In the genomic region with DNA sequence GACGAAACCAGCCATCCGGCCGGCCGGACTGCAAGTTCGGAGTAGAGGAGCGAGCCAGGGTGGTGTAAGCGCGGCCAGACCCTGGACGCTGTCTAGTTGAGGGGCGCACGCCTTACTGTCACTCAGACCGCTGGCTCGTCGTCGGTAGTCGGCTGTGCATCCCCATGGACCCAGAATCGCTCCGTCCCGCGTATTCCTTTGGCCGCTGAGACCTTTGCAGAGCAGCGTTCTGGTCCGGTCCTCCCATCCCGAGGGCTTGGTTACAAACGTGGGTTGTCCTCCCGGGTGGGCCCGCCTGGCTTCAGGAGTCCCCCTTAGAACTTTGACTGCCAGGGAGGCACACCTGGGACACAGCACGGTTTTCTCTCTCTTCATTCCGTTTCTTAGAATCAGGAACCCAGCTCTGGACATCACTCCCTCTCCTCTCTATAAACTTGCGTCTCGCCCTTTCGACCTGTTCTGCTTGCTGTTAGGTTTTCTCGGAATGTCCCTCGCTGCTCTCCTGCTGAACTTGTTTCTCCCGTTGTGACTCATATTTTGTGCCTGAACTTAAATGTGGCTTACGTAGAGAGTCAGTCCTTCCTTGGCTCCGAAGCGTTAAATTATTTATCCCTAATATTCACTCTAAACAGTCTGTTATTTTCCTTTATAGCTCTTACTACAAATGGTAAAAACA, we compare ENCODE assay signal across 8 cellular contexts. TPM values are rescaled to one million over a fixed set of nuclear protein-coding genes. Genes with fewer than 3 reads are reported as not detected.
DNase-seq lines count a peak whose midpoint lies in the region; ATAC-seq and TF ChIP-seq lines count a peak whose summit lies in the region.

No MANE protein-coding gene starts in this region.

- H3K27me3 Mint-ChIP-seq in activated naive CD4-positive, alpha-beta T cell treated with anti-CD3 and anti-CD28 coated beads, Interleukin-2, amount 10 ng/mL, durations not matched to agents 7 days and 5 days = peaks cover 24% of the 10 kb centered on the region

- peaks cover 41% of the 10 kb centered on the region for H3K4me1 Mint-ChIP-seq in activated naive CD4-positive, alpha-beta T cell treated with anti-CD3 and anti-CD28 coated beads, Interleukin-2, amount 10 ng/mL, durations not matched to agents 7 days and 5 days

- ATAC-seq in GM21515 (IDR thresholded peaks at IDR 0.05; ENCODE audit: unreplicated experiment) = peak; percentile 48

- no peaks in the 10 kb centered on the region for H3K9me3 ChIP-seq in left ventricle myocardium inferior (replicated peaks)

- intact Hi-C loops in left ventricle myocardium inferior (cut with micrococcal nuclease) = loop anchor here (10.0 kb wide), 1 partner anchor 58 kb away; no protein-coding TSS in a partner anchor

- peak overlapping the region; percentile 93 for H3K27ac Mint-ChIP-seq in activated naive CD4-positive, alpha-beta T cell treated with anti-CD3 and anti-CD28 coated beads, Interleukin-2, amount 10 ng/mL, durations not matched to agents 7 days and 5 days

- no peaks in the 10 kb centered on the region for H3K9me3 Mint-ChIP-seq in activated naive CD4-positive, alpha-beta T cell treated with anti-CD3 and anti-CD28 coated beads, Interleukin-2, amount 10 ng/mL, durations not matched to agents 7 days and 5 days

- DNase-seq in GM10266 (ENCODE audit: extremely low spot score) (peak; percentile 38), HT-29 (ENCODE audit: low spot score) (peak; percentile 72), left ventricle myocardium inferior (no peak), retinal pigment epithelial cell (ENCODE audit: low read depth) (no peak), NCI-H748 treated with DMSO at 0.1 percent for 48 hours (lab: John Stamatoyannopoulos, UW) (no peak)
- peak; percentile 38 for DNase-seq in activated naive CD4-positive, alpha-beta T cell treated with anti-CD3 and anti-CD28 coated beads, Interleukin-2, amount 10 ng/mL, durations not matched to agents 7 days and 5 days
- DNase-seq in activated effector memory CD4-positive, alpha-beta T cell treated with anti-CD3 and anti-CD28 coated beads, Interleukin-2, amount 50 U/mL, for 16 hours = no peak

- CTCF ChIA-PET in activated naive CD4-positive, alpha-beta T cell treated with anti-CD3 and anti-CD28 coated beads, Interleukin-2, amount 10 ng/mL, durations not matched to agents 7 days and 5 days (lab: Charles Lee) = no interaction called here

- H3K27me3 ChIP-seq in left ventricle myocardium inferior (ENCODE audit: low read depth) = no peaks in the 10 kb centered on the region

- peak overlapping the region; percentile 96 for H3K4me3 Mint-ChIP-seq in activated naive CD4-positive, alpha-beta T cell treated with anti-CD3 and anti-CD28 coated beads, Interleukin-2, amount 10 ng/mL, durations not matched to agents 7 days and 5 days

- H3K27ac ChIP-seq in left ventricle myocardium inferior (replicated peaks) = peak overlapping the region; percentile 92

- H3K4me3 ChIP-seq in left ventricle myocardium inferior = peak overlapping the region; percentile 91
- peak overlapping the region; percentile 68 for H3K4me3 ChIP-seq in retinal pigment epithelial cell (ENCODE audit: low read length)

- H3K36me3 ChIP-seq in left ventricle myocardium inferior = peaks cover 25% of the 10 kb centered on the region

- TF ChIP-seq CTCF in GM10266 (IDR thresholded peaks at IDR 0.05; ENCODE audit: control insufficient read depth, insufficient read depth, low read depth, missing control alignments) = no peak
- no peak for TF ChIP-seq CTCF in left ventricle myocardium inferior (IDR thresholded peaks at IDR 0.05; ENCODE audit: borderline replicate concordance)
- no peak for TF ChIP-seq CTCF in retinal pigment epithelial cell (conservative IDR thresholded peaks at IDR 0.05; ENCODE audit: low read depth, low read length)

- H3K4me1 ChIP-seq in left ventricle myocardium inferior = peaks cover 68% of the 10 kb centered on the region

- peaks cover 26% of the 10 kb centered on the region for H3K36me3 Mint-ChIP-seq in activated naive CD4-positive, alpha-beta T cell treated with anti-CD3 and anti-CD28 coated beads, Interleukin-2, amount 10 ng/mL, durations not matched to agents 7 days and 5 days

RNA-seq across cellular contexts. Expression of gene PGM2, which starts 0.7 kb away (rescaled TPM):
- total RNA-seq in HT-29 (2014; rRNA removed; shearing (Covaris generic)) = 21.3 and 21.8 TPM in 2 replicates
- total RNA-seq in left ventricle myocardium inferior = 11.5 TPM

Comparison
In these comparisons a context has a peak if more than half of its experiments do, and no peak if none do; other contexts are left out.
1. DNase-seq: peak in GM10266 (single experiment), HT-29 (single experiment) and activated naive CD4-positive, alpha-beta T cell treated with anti-CD3 and anti-CD28 coated beads, Interleukin-2, amount 10 ng/mL, durations not matched to agents 7 days and 5 days (single experiment); none in left ventricle myocardium inferior (single experiment), retinal pigment epithelial cell (single experiment), NCI-H748 treated with DMSO at 0.1 percent for 48 hours (single experiment) and activated effector memory CD4-positive, alpha-beta T cell treated with anti-CD3 and anti-CD28 coated beads, Interleukin-2, amount 50 U/mL, for 16 hours (single experiment).